In the genomic region with DNA sequence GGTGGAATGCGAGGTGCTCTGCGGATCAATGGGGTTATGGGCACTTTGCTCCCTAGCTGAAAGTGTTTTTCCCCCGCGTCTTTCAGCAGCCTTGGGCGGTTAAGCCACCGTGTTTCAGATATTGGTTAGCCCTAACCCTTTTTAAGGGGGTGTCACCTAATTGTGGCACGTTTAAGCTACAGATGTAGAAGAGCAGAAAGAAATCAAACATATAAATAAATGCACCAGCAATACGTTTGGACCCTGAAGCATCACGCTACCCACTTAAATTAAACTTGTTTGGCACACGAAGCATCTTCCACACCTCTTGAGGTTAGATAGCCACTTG, we compare ENCODE assay signal across 1 cellular context.
TF ChIP-seq lines count a peak whose summit lies in the region.

No MANE protein-coding gene starts in this region.

TF ChIP-seq in SK-N-SH, 30 proteins besides CTCF, POLR2A, EP300 and RAD21 (continued from another document):
- TF ChIP-seq, protein P1, sequence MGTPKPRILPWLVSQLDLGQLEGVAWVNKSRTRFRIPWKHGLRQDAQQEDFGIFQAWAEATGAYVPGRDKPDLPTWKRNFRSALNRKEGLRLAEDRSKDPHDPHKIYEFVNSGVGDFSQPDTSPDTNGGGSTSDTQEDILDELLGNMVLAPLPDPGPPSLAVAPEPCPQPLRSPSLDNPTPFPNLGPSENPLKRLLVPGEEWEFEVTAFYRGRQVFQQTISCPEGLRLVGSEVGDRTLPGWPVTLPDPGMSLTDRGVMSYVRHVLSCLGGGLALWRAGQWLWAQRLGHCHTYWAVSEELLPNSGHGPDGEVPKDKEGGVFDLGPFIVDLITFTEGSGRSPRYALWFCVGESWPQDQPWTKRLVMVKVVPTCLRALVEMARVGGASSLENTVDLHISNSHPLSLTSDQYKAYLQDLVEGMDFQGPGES (IDR thresholded peaks at IDR 0.05; ENCODE audit: low read depth, low read length): no peak
- TF ChIP-seq, protein P2, sequence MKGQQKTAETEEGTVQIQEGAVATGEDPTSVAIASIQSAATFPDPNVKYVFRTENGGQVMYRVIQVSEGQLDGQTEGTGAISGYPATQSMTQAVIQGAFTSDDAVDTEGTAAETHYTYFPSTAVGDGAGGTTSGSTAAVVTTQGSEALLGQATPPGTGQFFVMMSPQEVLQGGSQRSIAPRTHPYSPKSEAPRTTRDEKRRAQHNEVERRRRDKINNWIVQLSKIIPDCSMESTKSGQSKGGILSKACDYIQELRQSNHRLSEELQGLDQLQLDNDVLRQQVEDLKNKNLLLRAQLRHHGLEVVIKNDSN (IDR thresholded peaks at IDR 0.05; ENCODE audit: borderline replicate concordance, low read depth): no peak
- TF ChIP-seq EZH2phosphoT487 (IDR thresholded peaks at IDR 0.05; ENCODE audit: borderline replicate concordance, low read depth) (no peak), MXI1 (IDR thresholded peaks at IDR 0.05; ENCODE audit: low read depth, low read length) (no peak), ELF1 (IDR thresholded peaks at IDR 0.05) (no peak), FOXJ3 (CRISPR knock-in tag; IDR thresholded peaks at IDR 0.05) (no peak), NFIC (IDR thresholded peaks at IDR 0.05; ENCODE audit: borderline replicate concordance) (no peak), RCOR1 (IDR thresholded peaks at IDR 0.05; ENCODE audit: low read length) (no peak), RFX5 (IDR thresholded peaks at IDR 0.05; ENCODE audit: low read length) (no peak), GABPA (IDR thresholded peaks at IDR 0.05; ENCODE audit: low read depth) (no peak)
TF ChIP-seq in SK-N-SH: peak in this region for 0.
